In the genomic region with DNA sequence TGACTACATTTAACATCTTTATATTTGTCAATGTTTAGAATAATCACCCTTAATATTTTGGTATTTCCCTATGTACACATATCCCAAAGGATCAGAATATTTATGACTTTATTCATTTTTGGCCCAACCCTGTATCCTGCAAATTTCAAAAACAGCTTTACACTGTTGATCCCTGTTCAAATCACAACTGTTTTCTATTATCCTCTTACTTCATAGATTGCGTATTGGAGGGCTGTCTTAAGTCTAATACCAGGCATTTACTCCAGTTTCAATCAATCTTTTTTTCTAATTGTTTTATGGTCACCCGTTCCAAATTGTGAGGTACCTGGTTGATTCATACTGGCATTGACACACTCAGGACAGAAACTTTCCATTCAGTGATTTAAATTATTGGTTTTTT, we compare ENCODE assay signal across 12 cellular contexts.
A peak's percentile ranks its signal among the peaks of the same experiment; 100 is the strongest.
DNase-seq lines count a peak whose midpoint lies in the region; TF ChIP-seq lines count a peak whose summit lies in the region.
"Had no signal": no experiment of that assay in that cellular context is flagged by ENCODE, and none has a peak within 500 bp of the region (broad histone marks: within the 10 kb centered on the region; RNA-seq: fewer than 3 reads in every experiment).

No MANE protein-coding gene starts in this region.

- H3K4me1 Mint-ChIP-seq in nephron: peaks cover 20% of the 10 kb centered on the region
- H3K4me1 Mint-ChIP-seq in osteocyte (ENCODE audit: unreplicated experiment): peaks cover 37% of the 10 kb centered on the region

- no peaks in the 10 kb centered on the region for H3K9me3 ChIP-seq in adipocyte (ENCODE audit: control insufficient read depth, low read length)
- H3K9me3 ChIP-seq: Caco-2 had no signal

- H3K9me3 Mint-ChIP-seq in nephron (no peaks in the 10 kb centered on the region), osteocyte (ENCODE audit: unreplicated experiment) (no peaks in the 10 kb centered on the region)
- H3K9me3 Mint-ChIP-seq: CD4-positive, alpha-beta T cell; GM23338; HFFc6 had no signal

- H3K4me3 ChIP-seq in adipocyte (ENCODE audit: low read length): no peak overlapping the region
- H3K4me3 ChIP-seq: GM23338 had no signal

- TF ChIP-seq CTCF in nephron (IDR thresholded peaks at IDR 0.05; ENCODE audit: unreplicated experiment in 3 of 3) (no peak), GM10266 (IDR thresholded peaks at IDR 0.05; ENCODE audit: control insufficient read depth, insufficient read depth, low read depth, missing control alignments) (no peak), osteocyte (IDR thresholded peaks at IDR 0.05) (no peak)

- DNase-seq in adipocyte (ENCODE audit: low read depth): peak; percentile 56
- peak; percentile 53 for DNase-seq in fibroblast of peridontal ligament (ENCODE audit: extremely low read depth)
- no peak for DNase-seq in GM10266 (ENCODE audit: extremely low spot score)
- DNase-seq in activated CD8-positive, alpha-beta memory T cell treated with anti-CD3 and anti-CD28 coated beads for 24 hours: no peak
- no peak for DNase-seq in osteocyte (ENCODE audit: extremely low spot score, unreplicated experiment)
- DNase-seq: ACHN; AML-193; Caco-2; CD4-positive, alpha-beta T cell; HFFc6 had no signal

- no peaks in the 10 kb centered on the region for H3K27me3 ChIP-seq in adipocyte (replicated peaks; ENCODE audit: control insufficient read depth, insufficient read depth, low read length)

- H3K27me3 Mint-ChIP-seq in nephron (ENCODE audit: low read depth): no peaks in the 10 kb centered on the region
- H3K27me3 Mint-ChIP-seq in osteocyte (ENCODE audit: unreplicated experiment): no peaks in the 10 kb centered on the region
- H3K27me3 Mint-ChIP-seq: CD4-positive, alpha-beta T cell had no signal

- no peak overlapping the region for H3K4me3 Mint-ChIP-seq in nephron
- H3K4me3 Mint-ChIP-seq in osteocyte (ENCODE audit: unreplicated experiment): no peak overlapping the region
- H3K4me3 Mint-ChIP-seq: CD4-positive, alpha-beta T cell; GM23338; HFFc6 had no signal

- H3K9ac ChIP-seq in adipocyte (ENCODE audit: low read length): no peak overlapping the region

- peaks cover 35% of the 10 kb centered on the region for H3K4me1 ChIP-seq in adipocyte (ENCODE audit: control insufficient read depth, insufficient read depth, low read length)
- H3K4me1 ChIP-seq: Caco-2 had no signal

- H3K36me3 Mint-ChIP-seq in nephron (ENCODE audit: low read depth): no peaks in the 10 kb centered on the region
- H3K36me3 Mint-ChIP-seq in osteocyte (ENCODE audit: unreplicated experiment): no peaks in the 10 kb centered on the region

- H3K27ac Mint-ChIP-seq in nephron (peak overlapping the region in 2 of 3 experiments; percentile 48 to 52), osteocyte (ENCODE audit: unreplicated experiment) (no peak overlapping the region)
- H3K27ac Mint-ChIP-seq: CD4-positive, alpha-beta T cell; GM23338; HFFc6 had no signal

- H3K36me3 ChIP-seq in adipocyte (ENCODE audit: control insufficient read depth, insufficient read depth, low read length, severe bottlenecking): no peaks in the 10 kb centered on the region

Comparison
In these comparisons a context has a peak if more than half of its experiments do, and no peak if none do; other contexts are left out.
1. DNase-seq: peak in adipocyte (single experiment) and fibroblast of peridontal ligament (single experiment); none in GM10266 (single experiment), activated CD8-positive, alpha-beta memory T cell treated with anti-CD3 and anti-CD28 coated beads for 24 hours (single experiment) and osteocyte (single experiment).